ENCODE assay signal across 13 cellular contexts in genomic region chr20:60011512-60012507, GRCh38. TPM values are rescaled to one million over a fixed set of nuclear protein-coding genes. Genes with fewer than 3 reads are reported as not detected.
DNase-seq lines count a peak whose midpoint lies in the region; ATAC-seq and TF ChIP-seq lines count a peak whose summit lies in the region.
"Had no signal": no experiment of that assay in that cellular context is flagged by ENCODE, and none has a peak within 500 bp of the region (broad histone marks: within the 10 kb centered on the region; RNA-seq: fewer than 3 reads in every experiment).

No MANE protein-coding gene starts in this region.

- H2AFZ ChIP-seq in DND-41 (ENCODE audit: low read depth, low read length), result no peak overlapping the region

- TF ChIP-seq CTCF in DND-41 (IDR thresholded peaks at IDR 0.05; ENCODE audit: borderline replicate concordance, extremely low read depth, low read length, poor library complexity, severe bottlenecking), result no peak
- no peak for TF ChIP-seq CTCF in upper lobe of right lung (IDR thresholded peaks at IDR 0.05)

- H3K27me3 Mint-ChIP-seq in naive thymus-derived CD8-positive, alpha-beta T cell, result peaks cover 0 to 2% (median 0%) of the 10 kb centered on the region in 5 donors

- H3K9ac ChIP-seq in DND-41 (ENCODE audit: low read depth, low read length), result no peak overlapping the region

- H3K9me3 ChIP-seq in DND-41 (ENCODE audit: insufficient read depth, low read length, severe bottlenecking), result peaks cover 2% of the 10 kb centered on the region
- H3K9me3 ChIP-seq in upper lobe of right lung, result peaks cover 5% of the 10 kb centered on the region
- H3K9me3 ChIP-seq: mucosa of descending colon had no signal

- peaks cover 3 to 17% (median 17%) of the 10 kb centered on the region in 3 donors for H3K36me3 Mint-ChIP-seq in naive thymus-derived CD8-positive, alpha-beta T cell

- H3K27ac Mint-ChIP-seq in naive thymus-derived CD8-positive, alpha-beta T cell, result peak overlapping the region in 5 of 10 donors; percentile 4 to 78 (median 51)

- no peaks in the 10 kb centered on the region for H3K79me2 ChIP-seq in DND-41 (ENCODE audit: insufficient read depth, low read length)

- peak overlapping the region; percentile 0; the same call in 1 of the 2 replicates for H3K4me2 ChIP-seq in DND-41 (ENCODE audit: insufficient read depth, low read length)

- no peak overlapping the region for H3K4me3 ChIP-seq in DND-41 (ENCODE audit: low read depth in 1 of 2, low read length in 2 of 2)
- no peak overlapping the region for H3K4me3 ChIP-seq in upper lobe of right lung
- H3K4me3 ChIP-seq: mucosa of descending colon, skin epidermis had no signal

- ATAC-seq in DND-41 (ENCODE audit: insufficient read depth, low read depth) (peak; percentile 92), HG02678 (IDR thresholded peaks at IDR 0.05; ENCODE audit: unreplicated experiment) (no peak), upper lobe of right lung (no peak)
- ATAC-seq in naive thymus-derived CD8-positive, alpha-beta T cell, result peak in 1 of 2 donors; percentile 49
- ATAC-seq: mucosa of descending colon had no signal

- peak; percentile 82 for DNase-seq in DND-41
- DNase-seq in NCI-H146 (lab: John Stamatoyannopoulos, UW), result peak; percentile 86
- peak; percentile 35 for DNase-seq in SW480 (ENCODE audit: low spot score)
- DNase-seq in naive thymus-derived CD8-positive, alpha-beta T cell, result peak in 1 of 10 donors; percentile 6
- no peak for DNase-seq in OCI-M1 (lab: John Stamatoyannopoulos, UW)
- no peak for DNase-seq in upper lobe of right lung
- no peak for DNase-seq in NCI-H1694 treated with DMSO at 0.1 percent for 48 hours (lab: John Stamatoyannopoulos, UW)
- DNase-seq: Calu3, mucosa of descending colon, NCI-H187 had no signal

- H3K27ac ChIP-seq in DND-41 (ENCODE audit: low read length) (peak overlapping the region; percentile 9; the same call in 1 of the 2 replicates), upper lobe of right lung (no peak overlapping the region)
- H3K27ac ChIP-seq: epithelial cell of prostate, skin epidermis had no signal

- H3K9me3 Mint-ChIP-seq in naive thymus-derived CD8-positive, alpha-beta T cell, result peaks cover 0 to 10% (median 0%) of the 10 kb centered on the region in 9 donors

- H3K4me1 Mint-ChIP-seq in naive thymus-derived CD8-positive, alpha-beta T cell, result peaks cover 9 to 29% (median 24%) of the 10 kb centered on the region in 4 donors

- intact Hi-C loops in upper lobe of right lung (cut with DNase I), result no loop called here

- no peaks in the 10 kb centered on the region; the same call in 1 of the 2 replicates for H4K20me1 ChIP-seq in DND-41 (ENCODE audit: insufficient read depth, low read length)

- H3K4me3 Mint-ChIP-seq in naive thymus-derived CD8-positive, alpha-beta T cell, result peak overlapping the region in 9 of 10 donors; percentile 15 to 70 (median 43)

- H3K4me1 ChIP-seq in DND-41 (ENCODE audit: insufficient read depth, low read length) (peaks cover 25% of the 10 kb centered on the region), upper lobe of right lung (no peaks in the 10 kb centered on the region)

- H3K36me3 ChIP-seq in DND-41 (ENCODE audit: insufficient read depth, low read length), result no peaks in the 10 kb centered on the region
- H3K36me3 ChIP-seq in upper lobe of right lung, result no peaks in the 10 kb centered on the region

- H3K27me3 ChIP-seq in DND-41 (ENCODE audit: insufficient read depth, low read length, poor library complexity) (peaks cover 19% of the 10 kb centered on the region), upper lobe of right lung (no peaks in the 10 kb centered on the region)

- POLR2A ChIA-PET in naive thymus-derived CD8-positive, alpha-beta T cell (lab: Charles Lee), result no interaction called here

RNA-seq across cellular contexts. Expression of gene CDH26, which starts 53.6 kb away (rescaled TPM):
- 1 to 10 TPM; 4.3 to 4.5 TPM for total RNA-seq in naive thymus-derived CD8-positive, alpha-beta T cell
- polyA plus RNA-seq in naive thymus-derived CD8-positive, alpha-beta T cell, result under 1 TPM in 1 of 3 donors, not detected in 2; 0.07 TPM
- 8.8 TPM for total RNA-seq in upper lobe of right lung

Comparison
In these comparisons a context has a peak if more than half of its experiments do, and no peak if none do; other contexts are left out.
1. DNase-seq: peak in DND-41 (single experiment), NCI-H146 (single experiment) and SW480 (single experiment); none in OCI-M1 (single experiment), upper lobe of right lung (single experiment) and NCI-H1694 treated with DMSO at 0.1 percent for 48 hours (single experiment).